In genomic region chr9:14158911-14159310, GRCh38 we compare ENCODE assay signal across 16 cellular contexts.
DNase-seq lines count a peak whose midpoint lies in the region; ATAC-seq and TF ChIP-seq lines count a peak whose summit lies in the region.
"Had no signal": no experiment of that assay in that cellular context is flagged by ENCODE, and none has a peak within 500 bp of the region (broad histone marks: within the 10 kb centered on the region; RNA-seq: fewer than 3 reads in every experiment).

No MANE protein-coding gene starts in this region.

- in situ Hi-C loops in brain microvascular endothelial cell (cut with HindIII; ENCODE audit: low pct_ligation_motif_present, low sequenced_read_pairs): no loop called here

- peaks cover 3% of the 10 kb centered on the region for H3K27me3 Mint-ChIP-seq in Caco-2 (ENCODE audit: insufficient read depth, unreplicated experiment)

- no peak for TF ChIP-seq POLR2A in testis (IDR thresholded peaks at IDR 0.05)

- DNase-seq in A172 (ENCODE audit: low spot score): peak; percentile 40
- DNase-seq in brain microvascular endothelial cell: peak; percentile 74
- peak; percentile 77 for DNase-seq in iris pigment epithelial cell (ENCODE audit: low read depth)
- DNase-seq in testis: no peak
- no peak for DNase-seq in Caco-2
- DNase-seq: activated CD4-positive, alpha-beta T cell treated with anti-CD3 and anti-CD28 coated beads for 1 hour; activated CD8-positive, alpha-beta memory T cell treated with anti-CD3 and anti-CD28 coated beads, Interleukin-2, amount 50 U/mL, for 4 hours; activated naive CD4-positive, alpha-beta T cell treated with anti-CD3 and anti-CD28 coated beads for 36 hours; NCI-H526 treated with DMSO at 0.1 percent for 48 hours; RPMI8226; stimulated activated naive CD8-positive, alpha-beta T cell treated with anti-CD3 and anti-CD28 coated beads, Interleukin-15, Interleukin-2, amounts not matched to agents 100 U/mL and 50 U/mL, for 24 hours; T-helper 2 cell had no signal

- no peaks in the 10 kb centered on the region for H3K9me3 ChIP-seq in HUES48 (ENCODE audit: control insufficient read depth, insufficient read depth, low read length)
- H3K9me3 ChIP-seq in testis: no peaks in the 10 kb centered on the region
- H3K9me3 ChIP-seq in Caco-2: no peaks in the 10 kb centered on the region

- intact Hi-C loops in testis (cut with DNase I; ENCODE audit: low total_unique reads) (no loop called here), Caco-2 (cut with micrococcal nuclease; ENCODE audit: unreplicated experiment) (no loop called here)

- H3K36me3 ChIP-seq in HUES48 (ENCODE audit: control insufficient read depth, insufficient read depth, low read length): no peaks in the 10 kb centered on the region
- H3K36me3 ChIP-seq in brain microvascular endothelial cell (replicated peaks): no peaks in the 10 kb centered on the region
- no peaks in the 10 kb centered on the region for H3K36me3 ChIP-seq in testis (ENCODE audit: low read depth, missing control alignments)
- H3K36me3 ChIP-seq in Caco-2 (ENCODE audit: control insufficient read depth, insufficient read depth, low read length): no peaks in the 10 kb centered on the region

- H3K27ac ChIP-seq in HUES48 (ENCODE audit: low read depth, low read length): peak overlapping the region; percentile 53
- no peak overlapping the region for H3K27ac ChIP-seq in brain microvascular endothelial cell
- H3K27ac ChIP-seq in testis: no peak overlapping the region
- H3K27ac ChIP-seq: skin epidermis had no signal

- H3K27me3 ChIP-seq in HUES48 (ENCODE audit: control insufficient read depth, insufficient read depth, low read length) (no peaks in the 10 kb centered on the region), brain microvascular endothelial cell (replicated peaks) (no peaks in the 10 kb centered on the region), testis (no peaks in the 10 kb centered on the region), Caco-2 (replicated peaks; ENCODE audit: control insufficient read depth, insufficient read depth, low read length) (no peaks in the 10 kb centered on the region)

- H3K36me3 Mint-ChIP-seq in Caco-2 (ENCODE audit: insufficient read depth, unreplicated experiment): no peaks in the 10 kb centered on the region

- no peaks in the 10 kb centered on the region for H3K4me1 Mint-ChIP-seq in Caco-2 (ENCODE audit: low read depth, unreplicated experiment)

- H3K4me1 ChIP-seq in HUES48 (ENCODE audit: control insufficient read depth, insufficient read depth, low read length) (peaks cover 10% of the 10 kb centered on the region; the same call in 1 of the 2 replicates), testis (no peaks in the 10 kb centered on the region), Caco-2 (no peaks in the 10 kb centered on the region)

- BruUV-seq in Caco-2 (replicated peaks; lab: Mats Ljungman, UMichigan): no TSS peak

- POLR2A ChIA-PET in Caco-2 (lab: Charles Lee): no interaction called here

- no peak overlapping the region for H3K4me3 ChIP-seq in HUES48 (ENCODE audit: low read depth, low read length)
- no peak overlapping the region for H3K4me3 ChIP-seq in brain microvascular endothelial cell (ENCODE audit: low read depth, low read length)
- H3K4me3 ChIP-seq in testis: no peak overlapping the region
- H3K4me3 ChIP-seq in Caco-2 (ENCODE audit: low read depth, low read length): no peak overlapping the region
- H3K4me3 ChIP-seq: skin epidermis had no signal

- TF ChIP-seq CTCF in brain microvascular endothelial cell (IDR thresholded peaks at IDR 0.05; ENCODE audit: low read depth, low read length, missing control alignments) (no peak), testis (IDR thresholded peaks at IDR 0.05) (no peak), Caco-2 (IDR thresholded peaks at IDR 0.05; ENCODE audit: insufficient read depth in 1 of 2, low read depth in 1 of 2, low read length in 1 of 2, severe bottlenecking in 1 of 2, unreplicated experiment in 1 of 2) (no peak)

- H3K4me3 Mint-ChIP-seq in Caco-2 (ENCODE audit: unreplicated experiment): no peak overlapping the region
- H3K4me3 Mint-ChIP-seq: activated naive CD4-positive, alpha-beta T cell treated with anti-CD3 and anti-CD28 coated beads for 36 hours had no signal

- CTCF ChIA-PET in Caco-2 (lab: Charles Lee): no interaction called here

- no peak overlapping the region for H3K27ac Mint-ChIP-seq in Caco-2 (ENCODE audit: unreplicated experiment)
- H3K27ac Mint-ChIP-seq: activated naive CD4-positive, alpha-beta T cell treated with anti-CD3 and anti-CD28 coated beads for 36 hours had no signal

- H3K9ac ChIP-seq in HUES48 (ENCODE audit: low read depth, low read length): no peak overlapping the region

- WGBS in testis, 2 donors: 83 to 100% methylated on average over 2 of the region's 2 CpGs

- ATAC-seq in HG03196 (IDR thresholded peaks at IDR 0.05; ENCODE audit: unreplicated experiment) (no peak), HG03095 (IDR thresholded peaks at IDR 0.05; ENCODE audit: unreplicated experiment) (no peak)
- ATAC-seq: stimulated activated naive CD8-positive, alpha-beta T cell treated with anti-CD3 and anti-CD28 coated beads, Interleukin-15, Interleukin-2, amounts not matched to agents 100 U/mL and 50 U/mL, for 24 hours had no signal

- no peaks in the 10 kb centered on the region for H3K9me3 Mint-ChIP-seq in Caco-2 (ENCODE audit: unreplicated experiment)
- H3K9me3 Mint-ChIP-seq: activated naive CD4-positive, alpha-beta T cell treated with anti-CD3 and anti-CD28 coated beads for 36 hours had no signal

Comparison
In these comparisons a context has a peak if more than half of its experiments do, and no peak if none do; other contexts are left out.
1. DNase-seq: peak in A172 (single experiment), brain microvascular endothelial cell (single experiment) and iris pigment epithelial cell (single experiment); none in testis (single experiment) and Caco-2 (0 of 2).